Comparison of ENCODE assay signal across 13 cellular contexts in the genomic region with DNA sequence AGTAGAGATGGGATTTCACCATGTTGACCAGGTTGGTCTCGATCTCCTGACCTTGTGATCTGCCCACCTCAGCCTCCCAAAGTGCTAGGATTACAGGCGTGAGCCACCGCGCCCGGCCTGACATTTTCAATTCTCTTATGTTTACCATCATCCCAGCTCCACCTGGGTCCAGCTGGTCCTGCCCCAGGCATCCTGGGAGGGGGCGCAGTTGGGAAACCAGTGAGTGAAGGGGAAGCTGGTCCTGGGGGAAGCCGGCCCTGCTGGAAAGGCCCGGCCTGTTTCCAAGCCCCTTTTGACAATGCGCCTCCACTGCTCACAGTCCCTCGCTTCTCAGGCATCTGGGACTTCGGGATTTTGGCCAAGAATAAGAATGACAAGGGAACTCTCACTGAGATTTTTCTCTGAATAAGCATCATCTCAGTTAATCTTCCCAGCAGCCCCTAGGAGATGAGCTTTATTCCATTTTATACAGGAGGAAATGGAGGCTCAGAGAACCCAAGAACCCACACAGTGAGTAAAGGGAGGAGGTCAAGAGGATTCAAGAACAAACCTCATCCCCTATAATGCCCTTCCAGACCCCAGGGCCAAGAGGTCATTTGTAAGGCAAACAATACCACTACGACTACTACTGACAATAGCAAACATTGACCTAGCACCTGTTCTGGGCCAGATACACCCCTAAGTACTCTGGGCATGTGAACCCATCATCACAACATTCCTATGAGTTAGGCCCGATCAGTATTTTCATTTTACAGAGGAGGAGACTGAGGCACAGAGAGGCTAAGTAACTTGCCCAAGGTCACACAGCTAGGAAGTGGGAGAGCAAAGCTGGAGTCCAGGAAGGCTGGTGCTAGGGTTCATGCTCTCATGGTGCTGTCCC. TPM values are rescaled to one million over a fixed set of nuclear protein-coding genes. Genes with fewer than 3 reads are reported as not detected.
"Had no signal": no experiment of that assay in that cellular context is flagged by ENCODE, and none has a peak within 500 bp of the region (broad histone marks: within the 10 kb centered on the region; RNA-seq: fewer than 3 reads in every experiment).

No MANE protein-coding gene starts in this region.

- H3K4me3 Mint-ChIP-seq: activated naive CD4-positive, alpha-beta T cell treated with anti-CD3 and anti-CD28 coated beads for 36 hours; activated T-helper 17 cell treated with anti-CD3 and anti-CD28 coated beads, Interleukin-2, amount 50 U/mL, for 72 hours; nephron; stimulated activated effector memory CD8-positive, alpha-beta T cell treated with anti-CD3 and anti-CD28 coated beads, Interleukin-12 subunit alpha, Interleukin-12 subunit beta, amount 100 ng/mL, for 72 hours; T-cell had no signal

- H3K9ac ChIP-seq: SK-N-SH had no signal

- H3K4me1 ChIP-seq: foreskin keratinocyte, tibial artery had no signal

- ATAC-seq: activated CD4-positive, CD25-positive, alpha-beta regulatory T cell treated with anti-CD3 and anti-CD28 coated beads, Interleukin-2, amount 50 U/mL, for 24 hours; activated T-helper 17 cell treated with anti-CD3 and anti-CD28 coated beads, Interleukin-2, amount 50 U/mL, for 72 hours; foreskin keratinocyte; stimulated activated effector memory CD8-positive, alpha-beta T cell treated with anti-CD3 and anti-CD28 coated beads, Interleukin-12 subunit alpha, Interleukin-12 subunit beta, amount 100 ng/mL, for 72 hours; T-cell had no signal

- H3K36me3 ChIP-seq: tibial artery had no signal

- H3K4me3 ChIP-seq: tibial artery had no signal

- FAIRE-seq: endothelial cell of umbilical vein had no signal

- H3K4me2 ChIP-seq: SK-N-SH had no signal

- H3K9me3 ChIP-seq: SK-N-SH, tibial artery had no signal

- H3K27me3 ChIP-seq: foreskin keratinocyte, tibial artery had no signal

- H3K9me2 ChIP-seq: SK-N-SH had no signal

- H3K4me1 Mint-ChIP-seq: activated T-helper 17 cell treated with anti-CD3 and anti-CD28 coated beads, Interleukin-2, amount 50 U/mL, for 72 hours; nephron; T-cell had no signal

- H3K27ac ChIP-seq: foreskin keratinocyte, tibial artery had no signal

- H3K27ac Mint-ChIP-seq: activated naive CD4-positive, alpha-beta T cell treated with anti-CD3 and anti-CD28 coated beads for 36 hours; activated T-helper 17 cell treated with anti-CD3 and anti-CD28 coated beads, Interleukin-2, amount 50 U/mL, for 72 hours; nephron; stimulated activated effector memory CD8-positive, alpha-beta T cell treated with anti-CD3 and anti-CD28 coated beads, Interleukin-12 subunit alpha, Interleukin-12 subunit beta, amount 100 ng/mL, for 72 hours; T-cell had no signal

- H3K36me3 Mint-ChIP-seq: stimulated activated effector memory CD8-positive, alpha-beta T cell treated with anti-CD3 and anti-CD28 coated beads, Interleukin-12 subunit alpha, Interleukin-12 subunit beta, amount 100 ng/mL, for 72 hours; T-cell had no signal

- H3K9me3 Mint-ChIP-seq: activated naive CD4-positive, alpha-beta T cell treated with anti-CD3 and anti-CD28 coated beads for 36 hours; activated T-helper 17 cell treated with anti-CD3 and anti-CD28 coated beads, Interleukin-2, amount 50 U/mL, for 72 hours; nephron; stimulated activated effector memory CD8-positive, alpha-beta T cell treated with anti-CD3 and anti-CD28 coated beads, Interleukin-12 subunit alpha, Interleukin-12 subunit beta, amount 100 ng/mL, for 72 hours; T-cell had no signal

- DNase-seq: activated naive CD4-positive, alpha-beta T cell treated with anti-CD3 and anti-CD28 coated beads for 36 hours; foreskin keratinocyte; glutamatergic neuron; SK-N-SH; stimulated activated CD4-positive, alpha-beta T cell treated with anti-CD3 and anti-CD28 coated beads, Interleukin-1b, Interleukin-23, amount 100 ng/mL, for 48 hours; T-cell; T-helper 9 cell; tibial artery had no signal

RNA-seq across cellular contexts. Expression of gene SLC13A3, which starts 14.0 kb away (rescaled TPM):
- total RNA-seq: activated naive CD4-positive, alpha-beta T cell treated with anti-CD3 and anti-CD28 coated beads for 36 hours; activated T-helper 17 cell treated with anti-CD3 and anti-CD28 coated beads, Interleukin-2, amount 50 U/mL, for 72 hours had no signal
